ENCODE assay signal across 8 cellular contexts in the genomic region with DNA sequence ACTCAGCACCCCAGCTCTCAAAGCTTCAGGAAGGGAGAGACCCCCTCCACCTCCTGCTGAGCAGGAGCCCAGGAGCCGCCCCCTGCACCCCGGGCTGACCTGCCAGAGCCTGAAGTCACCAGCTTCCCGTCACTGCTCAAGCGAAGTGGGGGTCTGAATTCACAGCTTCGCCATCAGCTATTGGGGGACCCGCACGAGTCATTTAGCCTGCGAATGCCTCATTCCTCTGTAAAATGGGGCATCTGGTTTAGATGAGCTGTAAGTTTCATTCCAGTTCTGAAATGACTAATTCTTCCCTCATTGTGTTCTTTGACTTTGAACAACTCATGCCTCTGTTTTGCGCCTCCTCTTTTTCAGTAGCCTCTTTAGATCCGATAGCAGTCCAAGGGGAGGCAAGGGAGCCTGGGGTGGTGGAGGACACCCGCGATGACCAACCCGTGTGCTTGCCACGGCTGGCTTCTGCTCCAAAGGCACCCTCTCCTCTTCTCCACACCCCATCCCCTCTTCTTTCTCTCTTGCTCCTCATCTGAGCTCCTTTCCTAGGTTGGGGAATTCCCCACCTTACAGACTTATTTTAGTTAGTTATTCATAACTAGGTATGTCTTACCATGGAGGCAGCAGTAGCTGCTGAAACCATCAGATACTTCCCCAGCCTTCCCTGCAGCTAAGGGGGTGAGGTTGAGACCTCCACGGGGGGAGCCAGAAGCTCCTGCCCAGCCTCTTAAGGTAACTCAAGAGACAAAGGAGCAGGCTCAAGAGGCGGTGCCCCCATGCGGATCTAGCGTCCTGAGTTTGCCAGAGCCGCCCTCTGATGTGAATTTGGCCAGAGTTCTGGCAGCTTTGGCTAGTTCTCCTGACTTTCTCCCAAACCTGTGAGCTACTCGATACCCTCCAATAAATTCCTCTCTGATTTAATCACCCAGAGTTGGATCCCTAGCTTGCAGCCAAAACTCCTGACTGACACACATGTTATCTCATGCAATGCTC. TPM values are rescaled to one million over a fixed set of nuclear protein-coding genes. Genes with fewer than 3 reads are reported as not detected.
DNase-seq lines count a peak whose midpoint lies in the region; ATAC-seq and TF ChIP-seq lines count a peak whose summit lies in the region.

No MANE protein-coding gene starts in this region.

- H3K4me1 Mint-ChIP-seq in activated CD4-positive, alpha-beta T cell treated with anti-CD3 and anti-CD28 coated beads, Interleukin-2, amount 10 ng/mL, durations not matched to agents 24 days and 14 days, result peaks cover 52% of the 10 kb centered on the region
- peaks cover 32% of the 10 kb centered on the region for H3K4me1 Mint-ChIP-seq in neural progenitor cell

- in situ Hi-C loops in transverse colon (cut with MboI; ENCODE audit: low pct_ligation_motif_present in 1 of 4, low pct_unique_long_range_greater_than_20kb in 1 of 4, low sequenced_read_pairs in 3 of 4), result no loop called here

- no peaks in the 10 kb centered on the region for H3K9me3 Mint-ChIP-seq in activated CD4-positive, alpha-beta T cell treated with anti-CD3 and anti-CD28 coated beads, Interleukin-2, amount 10 ng/mL, durations not matched to agents 24 days and 14 days
- no peaks in the 10 kb centered on the region for H3K9me3 Mint-ChIP-seq in neural progenitor cell

- no peaks in the 10 kb centered on the region for H4K20me1 ChIP-seq in neural progenitor cell (ENCODE audit: low read depth)

- H3K4me3 Mint-ChIP-seq in activated CD4-positive, alpha-beta T cell treated with anti-CD3 and anti-CD28 coated beads, Interleukin-2, amount 10 ng/mL, durations not matched to agents 24 days and 14 days, result peak overlapping the region; percentile 66
- H3K4me3 Mint-ChIP-seq in neural progenitor cell, result no peak overlapping the region

- peak; percentile 85 for DNase-seq in activated CD4-positive, alpha-beta T cell treated with anti-CD3 and anti-CD28 coated beads, Interleukin-2, amount 10 ng/mL, durations not matched to agents 24 days and 14 days
- DNase-seq in iris pigment epithelial cell (ENCODE audit: low read depth) (peak; percentile 72), neural progenitor cell (ENCODE audit: low spot score) (no peak), transverse colon (no peak), middle frontal gyrus (ENCODE audit: extremely low spot score, low spot score) (no peak), HPDE6-E6E7 (ENCODE audit: extremely low spot score) (no peak)

- H3K4me3 ChIP-seq in neural progenitor cell (no peak overlapping the region), transverse colon (no peak overlapping the region)

- H3K27ac ChIP-seq in neural progenitor cell (no peak overlapping the region), transverse colon (no peak overlapping the region)

- H3K4me1 ChIP-seq in neural progenitor cell (peaks cover 21% of the 10 kb centered on the region), transverse colon (peaks cover 0 to 10% (median 4%) of the 10 kb centered on the region in 4 donors)

- H3K27me3 ChIP-seq in neural progenitor cell (no peaks in the 10 kb centered on the region), transverse colon (peaks cover 20% of the 10 kb centered on the region)

- intact Hi-C loops in activated CD4-positive, alpha-beta T cell treated with anti-CD3 and anti-CD28 coated beads, Interleukin-2, amount 10 ng/mL, durations not matched to agents 24 days and 14 days (cut with micrococcal nuclease), result loop anchor here (2.0 to 10.0 kb wide), 3 partner anchors 54 to 358 kb away; no protein-coding TSS in a partner anchor
- intact Hi-C loops in transverse colon (cut with DNase I; ENCODE audit: low total_unique reads), result no loop called here

- no peaks in the 10 kb centered on the region for H3K36me3 Mint-ChIP-seq in activated CD4-positive, alpha-beta T cell treated with anti-CD3 and anti-CD28 coated beads, Interleukin-2, amount 10 ng/mL, durations not matched to agents 24 days and 14 days (ENCODE audit: low read depth)
- H3K36me3 Mint-ChIP-seq in neural progenitor cell, result no peaks in the 10 kb centered on the region

- H3K9ac ChIP-seq in neural progenitor cell, result no peak overlapping the region

- WGBS in transverse colon (ENCODE audit: low coverage in 1 of 2), 2 donors, result 45 to 84% methylated on average over 5 to 18 of the region's 20 CpGs

- peak; percentile 51 for ATAC-seq in GM18502 (IDR thresholded peaks at IDR 0.05; ENCODE audit: poor library complexity, unreplicated experiment)
- peak; percentile 53 for ATAC-seq in HG02852 (IDR thresholded peaks at IDR 0.05; ENCODE audit: unreplicated experiment)

- TF ChIP-seq EP300 in transverse colon (IDR thresholded peaks at IDR 0.05; ENCODE audit: low read depth), result no peak

- H2AFZ ChIP-seq in neural progenitor cell (replicated peaks), result no peak overlapping the region

- H3K9me3 ChIP-seq in neural progenitor cell (ENCODE audit: low read depth), result no peaks in the 10 kb centered on the region
- no peaks in the 10 kb centered on the region for H3K9me3 ChIP-seq in transverse colon

- H3K27me3 Mint-ChIP-seq in activated CD4-positive, alpha-beta T cell treated with anti-CD3 and anti-CD28 coated beads, Interleukin-2, amount 10 ng/mL, durations not matched to agents 24 days and 14 days, result peaks cover 1% of the 10 kb centered on the region
- peaks cover 4% of the 10 kb centered on the region for H3K27me3 Mint-ChIP-seq in neural progenitor cell (ENCODE audit: insufficient read depth, low read depth)

- TF ChIP-seq POLR2A in transverse colon (IDR thresholded peaks at IDR 0.05), result no peak

- no peaks in the 10 kb centered on the region for H3K36me3 ChIP-seq in neural progenitor cell
- no peaks in the 10 kb centered on the region for H3K36me3 ChIP-seq in transverse colon

- H3K27ac Mint-ChIP-seq in activated CD4-positive, alpha-beta T cell treated with anti-CD3 and anti-CD28 coated beads, Interleukin-2, amount 10 ng/mL, durations not matched to agents 24 days and 14 days, result peak overlapping the region; percentile 81
- H3K27ac Mint-ChIP-seq in neural progenitor cell, result no peak overlapping the region

- no peak overlapping the region for H3K4me2 ChIP-seq in neural progenitor cell

- TF ChIP-seq CTCF in neural progenitor cell (IDR thresholded peaks at IDR 0.05), result no peak
- no peak for TF ChIP-seq CTCF in transverse colon (IDR thresholded peaks at IDR 0.05)

- H3F3A ChIP-seq in neural progenitor cell (ENCODE audit: low read depth), result peaks cover 6% of the 10 kb centered on the region

- no peaks in the 10 kb centered on the region for H3K79me2 ChIP-seq in neural progenitor cell (ENCODE audit: low read depth)

RNA-seq across cellular contexts. Expression of gene RBM17, which starts 47.7 kb away (rescaled TPM):
- total RNA-seq in activated CD4-positive, alpha-beta T cell treated with anti-CD3 and anti-CD28 coated beads, Interleukin-2, amount 10 ng/mL, durations not matched to agents 24 days and 14 days, result 258 and 262 TPM in 2 replicates
- total RNA-seq in neural progenitor cell (ENCODE audit: low replicate concordance) (67.2 and 73.6 TPM in 2 replicates), transverse colon (10 to 100 TPM; 45.0 to 80.7 (median 64.7) TPM)

Comparison
In these comparisons a context has a peak if more than half of its experiments do, and no peak if none do; other contexts are left out.
1. DNase-seq: peak in activated CD4-positive, alpha-beta T cell treated with anti-CD3 and anti-CD28 coated beads, Interleukin-2, amount 10 ng/mL, durations not matched to agents 24 days and 14 days (single experiment) and iris pigment epithelial cell (single experiment); none in neural progenitor cell (single experiment), transverse colon (single experiment), middle frontal gyrus (single experiment) and HPDE6-E6E7 (single experiment).